11 cellular contexts compared by ENCODE assay signal in genomic region chr1:245512181-245512888, GRCh38.
DNase-seq lines count a peak whose midpoint lies in the region; ATAC-seq, FAIRE-seq and TF ChIP-seq lines count a peak whose summit lies in the region.
"Had no signal": no experiment of that assay in that cellular context is flagged by ENCODE, and none has a peak within 500 bp of the region (broad histone marks: within the 10 kb centered on the region; RNA-seq: fewer than 3 reads in every experiment).

No MANE protein-coding gene starts in this region.

- intact Hi-C loops in psoas muscle (cut with DNase I) = no loop called here

- no peaks in the 10 kb centered on the region for H3K4me1 ChIP-seq in osteoblast (ENCODE audit: insufficient read depth, low read length)
- no peaks in the 10 kb centered on the region for H3K4me1 ChIP-seq in psoas muscle

- H3K4me3 Mint-ChIP-seq in brain = peak overlapping the region; percentile 9 to 83 (median 37)
- no peak overlapping the region for H3K4me3 Mint-ChIP-seq in activated T-cell treated with anti-CD3 and anti-CD28 coated beads, Interleukin-2, amount 50 U/mL, for 24 hours
- H3K4me3 Mint-ChIP-seq: activated naive CD8-positive, alpha-beta T cell treated with anti-CD3 and anti-CD28 coated beads, Interleukin-2, amount 10 ng/mL, durations not matched to agents 7 days and 5 days; H9 had no signal

- no peak overlapping the region for H3K27ac ChIP-seq in osteoblast (ENCODE audit: low read depth, low read length)
- no peak overlapping the region for H3K27ac ChIP-seq in psoas muscle

- H3K36me3 Mint-ChIP-seq in brain = no peaks in the 10 kb centered on the region
- H3K36me3 Mint-ChIP-seq in activated T-cell treated with anti-CD3 and anti-CD28 coated beads, Interleukin-2, amount 50 U/mL, for 24 hours (ENCODE audit: low read depth) = no peaks in the 10 kb centered on the region
- H3K36me3 Mint-ChIP-seq: activated naive CD8-positive, alpha-beta T cell treated with anti-CD3 and anti-CD28 coated beads, Interleukin-2, amount 10 ng/mL, durations not matched to agents 7 days and 5 days had no signal

- no peaks in the 10 kb centered on the region for H3K27me3 ChIP-seq in osteoblast (ENCODE audit: insufficient read depth, low read length)
- H3K27me3 ChIP-seq in psoas muscle (ENCODE audit: insufficient read depth in 3 of 3, low read length in 2 of 3) = peaks cover 0 to 1% (median 0%) of the 10 kb centered on the region in 3 donors

- no peaks in the 10 kb centered on the region for H3K27me3 Mint-ChIP-seq in brain
- H3K27me3 Mint-ChIP-seq in activated T-cell treated with anti-CD3 and anti-CD28 coated beads, Interleukin-2, amount 50 U/mL, for 24 hours = peaks cover 23% of the 10 kb centered on the region

- H3K9me3 ChIP-seq in osteoblast (ENCODE audit: low read depth, low read length) = no peaks in the 10 kb centered on the region
- H3K9me3 ChIP-seq in psoas muscle = no peaks in the 10 kb centered on the region

- no peaks in the 10 kb centered on the region for H4K20me1 ChIP-seq in osteoblast (ENCODE audit: insufficient read depth, low read length)

- WGBS in psoas muscle, 3 donors = 24 to 29% (median 27%) methylated on average over 8 of the region's 8 CpGs

- no peak overlapping the region for H2AFZ ChIP-seq in osteoblast (ENCODE audit: low read length)

- H3K9me3 Mint-ChIP-seq in brain = peaks cover 0 to 6% (median 0%) of the 10 kb centered on the region in 5 experiments
- peaks cover 3% of the 10 kb centered on the region for H3K9me3 Mint-ChIP-seq in activated T-cell treated with anti-CD3 and anti-CD28 coated beads, Interleukin-2, amount 50 U/mL, for 24 hours
- H3K9me3 Mint-ChIP-seq: activated naive CD8-positive, alpha-beta T cell treated with anti-CD3 and anti-CD28 coated beads, Interleukin-2, amount 10 ng/mL, durations not matched to agents 7 days and 5 days; H9 had no signal

- TF ChIP-seq CTCF in brain (conservative IDR thresholded peaks at IDR 0.05) = no peak
- no peak for TF ChIP-seq CTCF in osteoblast (IDR thresholded peaks at IDR 0.05; ENCODE audit: extremely low read depth, low read depth, low read length)
- TF ChIP-seq CTCF in psoas muscle (IDR thresholded peaks at IDR 0.05) = no peak

- H3K4me3 ChIP-seq in osteoblast (ENCODE audit: insufficient read depth, low read length) (peak overlapping the region; percentile 23), psoas muscle (no peak overlapping the region)

- H3K79me2 ChIP-seq in osteoblast (ENCODE audit: insufficient read depth, low read length) = no peaks in the 10 kb centered on the region

- H3K27ac Mint-ChIP-seq in brain = peak overlapping the region; percentile 3 to 94 (median 37)
- H3K27ac Mint-ChIP-seq in activated T-cell treated with anti-CD3 and anti-CD28 coated beads, Interleukin-2, amount 50 U/mL, for 24 hours = no peak overlapping the region
- H3K27ac Mint-ChIP-seq: activated naive CD8-positive, alpha-beta T cell treated with anti-CD3 and anti-CD28 coated beads, Interleukin-2, amount 10 ng/mL, durations not matched to agents 7 days and 5 days; H9 had no signal

- peak overlapping the region; percentile 9 for H3K4me2 ChIP-seq in osteoblast (ENCODE audit: insufficient read depth, low read length)

- DNase-seq in Daoy (ENCODE audit: low read depth) (peak; percentile 17), NCI-H2029 (lab: John Stamatoyannopoulos, UW) (peak; percentile 22), osteoblast (ENCODE audit: insufficient read length, low spot score, missing footprints) (no peak), psoas muscle (no peak), RCC 7860 (ENCODE audit: low spot score) (no peak)
- DNase-seq in activated T-cell treated with anti-CD3 and anti-CD28 coated beads, Interleukin-2, amount 50 U/mL, for 24 hours = no peak
- DNase-seq: activated naive CD8-positive, alpha-beta T cell treated with anti-CD3 and anti-CD28 coated beads, Interleukin-2, amount 10 ng/mL, durations not matched to agents 7 days and 5 days; posterior cingulate gyrus had no signal

- peaks cover 35% of the 10 kb centered on the region for H3K4me1 Mint-ChIP-seq in brain
- no peaks in the 10 kb centered on the region for H3K4me1 Mint-ChIP-seq in activated T-cell treated with anti-CD3 and anti-CD28 coated beads, Interleukin-2, amount 50 U/mL, for 24 hours (ENCODE audit: low read depth)

- FAIRE-seq in RCC 7860 (lab: Jason Lieb, UNC) = no peak

- ATAC-seq in psoas muscle (no peak), HG03378 (IDR thresholded peaks at IDR 0.05; ENCODE audit: unreplicated experiment) (no peak)

- H3K36me3 ChIP-seq in osteoblast (ENCODE audit: insufficient read depth, low read length) = no peaks in the 10 kb centered on the region
- no peaks in the 10 kb centered on the region for H3K36me3 ChIP-seq in psoas muscle (ENCODE audit: insufficient read depth in 1 of 2, low read depth in 1 of 2)

Comparison
In these comparisons a context has a peak if more than half of its experiments do, and no peak if none do; other contexts are left out.
1. DNase-seq: peak in Daoy (single experiment) and NCI-H2029 (single experiment); none in osteoblast (single experiment), psoas muscle (0 of 2), RCC 7860 (single experiment) and activated T-cell treated with anti-CD3 and anti-CD28 coated beads, Interleukin-2, amount 50 U/mL, for 24 hours (single experiment).